Comparison of ENCODE assay signal across 25 cellular contexts in the genomic region with DNA sequence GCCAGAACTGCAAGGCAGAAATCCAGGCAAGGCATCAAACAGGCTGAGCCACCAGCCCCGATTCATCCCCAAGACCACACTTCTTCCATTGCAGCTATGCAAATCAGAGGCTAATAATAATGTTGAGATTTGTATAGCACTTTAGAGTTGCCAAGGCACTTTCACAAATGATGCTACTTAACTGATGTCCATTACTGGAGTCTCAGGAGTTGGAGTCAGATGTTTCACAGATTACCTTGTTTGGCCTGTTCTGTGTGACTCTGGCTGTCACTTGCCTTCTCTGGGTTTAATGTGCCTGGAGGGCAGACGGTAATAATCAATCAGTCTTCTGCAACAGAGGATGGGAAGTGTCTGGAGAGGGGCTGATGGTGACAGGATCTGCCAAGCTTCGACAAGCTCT. TPM values are rescaled to one million over a fixed set of nuclear protein-coding genes. Genes with fewer than 3 reads are reported as not detected.
DNase-seq lines count a peak whose midpoint lies in the region; ATAC-seq and TF ChIP-seq lines count a peak whose summit lies in the region.
"Had no signal": no experiment of that assay in that cellular context is flagged by ENCODE, and none has a peak within 500 bp of the region (broad histone marks: within the 10 kb centered on the region; RNA-seq: fewer than 3 reads in every experiment).

No MANE protein-coding gene starts in this region.

- no peak overlapping the region for H3K4me3 Mint-ChIP-seq in activated CD4-positive, alpha-beta T cell treated with anti-CD3 and anti-CD28 coated beads for 36 hours
- H3K4me3 Mint-ChIP-seq in activated CD4-positive, alpha-beta T cell treated with anti-CD3 and anti-CD28 coated beads, Interleukin-2, amount 10 ng/mL, durations not matched to agents 7 days and 5 days: no peak overlapping the region
- H3K4me3 Mint-ChIP-seq in CD4-positive, alpha-beta memory T cell: no peak overlapping the region
- H3K4me3 Mint-ChIP-seq: GM23338; T-helper 2 cell treated with Interferon-gamma antibody and Interleukin-4, amounts not matched to agents 5 μg/mL and 100 μg/mL, for 36 hours had no signal

- peaks cover 6% of the 10 kb centered on the region for H3K4me1 Mint-ChIP-seq in activated CD4-positive, alpha-beta T cell treated with anti-CD3 and anti-CD28 coated beads for 36 hours
- peaks cover 13% of the 10 kb centered on the region for H3K4me1 Mint-ChIP-seq in activated CD4-positive, alpha-beta T cell treated with anti-CD3 and anti-CD28 coated beads, Interleukin-2, amount 10 ng/mL, durations not matched to agents 7 days and 5 days
- H3K4me1 Mint-ChIP-seq in CD4-positive, alpha-beta memory T cell: peaks cover 0 to 25% (median 17%) of the 10 kb centered on the region in 4 donors

- H3K27me3 ChIP-seq in CD4-positive, alpha-beta memory T cell (ENCODE audit: insufficient read depth, low read length): no peaks in the 10 kb centered on the region
- no peaks in the 10 kb centered on the region for H3K27me3 ChIP-seq in neural cell (ENCODE audit: insufficient read depth, low read depth, low read length)
- H3K27me3 ChIP-seq: ovary, upper lobe of left lung had no signal

- H3K79me2 ChIP-seq in OCI-LY7 (ENCODE audit: insufficient read depth, low read depth, low read length): peaks cover 38% of the 10 kb centered on the region
- no peaks in the 10 kb centered on the region for H3K79me2 ChIP-seq in neural cell (replicated peaks; ENCODE audit: insufficient read depth, low read length)

- peaks cover 12% of the 10 kb centered on the region for H3K36me3 Mint-ChIP-seq in activated CD4-positive, alpha-beta T cell treated with anti-CD3 and anti-CD28 coated beads for 36 hours (ENCODE audit: low read depth)
- H3K36me3 Mint-ChIP-seq in activated CD4-positive, alpha-beta T cell treated with anti-CD3 and anti-CD28 coated beads, Interleukin-2, amount 10 ng/mL, durations not matched to agents 7 days and 5 days (ENCODE audit: low read depth): peaks cover 50% of the 10 kb centered on the region
- peaks cover 29 to 57% of the 10 kb centered on the region in 2 donors for H3K36me3 Mint-ChIP-seq in CD4-positive, alpha-beta memory T cell

- H3K9me3 Mint-ChIP-seq in activated CD4-positive, alpha-beta T cell treated with anti-CD3 and anti-CD28 coated beads for 36 hours (ENCODE audit: low read depth): no peaks in the 10 kb centered on the region
- H3K9me3 Mint-ChIP-seq in activated CD4-positive, alpha-beta T cell treated with anti-CD3 and anti-CD28 coated beads, Interleukin-2, amount 10 ng/mL, durations not matched to agents 7 days and 5 days: no peaks in the 10 kb centered on the region
- no peaks in the 10 kb centered on the region for H3K9me3 Mint-ChIP-seq in CD4-positive, alpha-beta memory T cell
- H3K9me3 Mint-ChIP-seq: GM23338; T-helper 2 cell treated with Interferon-gamma antibody and Interleukin-4, amounts not matched to agents 5 μg/mL and 100 μg/mL, for 36 hours had no signal

- BruUV-seq in OCI-LY7 (replicated peaks; lab: Mats Ljungman, UMichigan): no TSS peak

- peak overlapping the region; percentile 24 for H3K27ac ChIP-seq in CD4-positive, alpha-beta memory T cell (ENCODE audit: low read depth, low read length)
- H3K27ac ChIP-seq in OCI-LY7 (ENCODE audit: low read depth, low read length, poor library complexity, severe bottlenecking) (peak overlapping the region; percentile 34), neural cell (ENCODE audit: low read length) (no peak overlapping the region)
- H3K27ac ChIP-seq: A549, ovary, skin epidermis had no signal

- no peak for TF ChIP-seq RAD21 in neural cell (conservative IDR thresholded peaks at IDR 0.05)

- peak; percentile 32 for TF ChIP-seq EP300 in neural cell (conservative IDR thresholded peaks at IDR 0.05; ENCODE audit: poor library complexity, severe bottlenecking)

- H3K27ac Mint-ChIP-seq in activated CD4-positive, alpha-beta T cell treated with anti-CD3 and anti-CD28 coated beads for 36 hours: peak overlapping the region; percentile 61
- H3K27ac Mint-ChIP-seq in activated CD4-positive, alpha-beta T cell treated with anti-CD3 and anti-CD28 coated beads, Interleukin-2, amount 10 ng/mL, durations not matched to agents 7 days and 5 days: no peak overlapping the region
- H3K27ac Mint-ChIP-seq in CD4-positive, alpha-beta memory T cell: peak overlapping the region in 6 of 7 donors; percentile 57 to 90 (median 76)
- H3K27ac Mint-ChIP-seq: GM23338; T-helper 2 cell treated with Interferon-gamma antibody and Interleukin-4, amounts not matched to agents 5 μg/mL and 100 μg/mL, for 36 hours had no signal

- POLR2A ChIA-PET in activated CD4-positive, alpha-beta T cell treated with anti-CD3 and anti-CD28 coated beads for 36 hours (lab: Charles Lee): no interaction called here
- POLR2A ChIA-PET in activated CD4-positive, alpha-beta T cell treated with anti-CD3 and anti-CD28 coated beads, Interleukin-2, amount 10 ng/mL, durations not matched to agents 7 days and 5 days (lab: Charles Lee): no interaction called here
- POLR2A ChIA-PET in CD4-positive, alpha-beta memory T cell (lab: Charles Lee; ENCODE audit: partially characterized antibody): interaction anchor here (0.9 to 1.0 kb wide), 2 partner anchors 26 to 81 kb away, joined by 3 read pairs; no protein-coding TSS in a partner anchor
- POLR2A ChIA-PET in OCI-LY7 (lab: Charles Lee): interaction anchor here (1.5 to 2.0 kb wide), 3 partner anchors 13 to 63 kb away, joined by 3 to 8 read pairs (median 5); no protein-coding TSS in a partner anchor

- peaks cover 57% of the 10 kb centered on the region for H3K36me3 ChIP-seq in CD4-positive, alpha-beta memory T cell (ENCODE audit: insufficient read depth, low read length)
- H3K36me3 ChIP-seq in OCI-LY7 (ENCODE audit: insufficient read depth, low read length) (peaks cover 99% of the 10 kb centered on the region), neural cell (ENCODE audit: insufficient read depth, low read length) (no peaks in the 10 kb centered on the region)
- H3K36me3 ChIP-seq: ovary had no signal

- no peak overlapping the region for H2AFZ ChIP-seq in OCI-LY7 (ENCODE audit: low read length)
- H2AFZ ChIP-seq in neural cell (ENCODE audit: low read depth, low read length): no peak overlapping the region
- H2AFZ ChIP-seq: GM23338 had no signal

- H3K9me2 ChIP-seq in OCI-LY7 (ENCODE audit: insufficient read depth, low read length) (no peaks in the 10 kb centered on the region), neural cell (ENCODE audit: insufficient read depth, low read length) (no peaks in the 10 kb centered on the region)

- DNase-seq in activated CD4-positive, alpha-beta T cell treated with anti-CD3 and anti-CD28 coated beads for 36 hours: no peak
- no peak for DNase-seq in activated CD4-positive, alpha-beta T cell treated with anti-CD3 and anti-CD28 coated beads, Interleukin-2, amount 10 ng/mL, durations not matched to agents 7 days and 5 days
- DNase-seq in CD4-positive, alpha-beta memory T cell: no peak
- DNase-seq in OCI-LY7 (ENCODE audit: low spot score): no peak
- DNase-seq in hypothalamus (lab: John Stamatoyannopoulos, UW): no peak
- no peak for DNase-seq in COLO668 (lab: John Stamatoyannopoulos, UW; ENCODE audit: unreplicated experiment)
- no peak for DNase-seq in DMS153 treated with DMSO at 0.1 percent for 48 hours (lab: John Stamatoyannopoulos, UW; ENCODE audit: unreplicated experiment)
- DNase-seq: activated CD4-positive, CD25-positive, alpha-beta regulatory T cell; activated naive CD4-positive, alpha-beta T cell; Caco-2; GDM1; hippocampal formation; KBM-7; mucosa of descending colon; NCI-H1092; NCI-H2171; ovary; SHP77 treated with DMSO at 0.1 percent for 48 hours; stimulated activated CD4-positive, alpha-beta T cell treated with anti-CD3 and anti-CD28 coated beads, Interleukin-4, amount 100 ng/mL, for 4 hours; upper lobe of left lung had no signal

- H3K9ac ChIP-seq in neural cell (ENCODE audit: low read length): no peak overlapping the region

- no peaks in the 10 kb centered on the region for H3K9me3 ChIP-seq in CD4-positive, alpha-beta memory T cell (ENCODE audit: control insufficient read depth in 1 of 2, low read length in 2 of 2)
- H3K9me3 ChIP-seq in OCI-LY7 (ENCODE audit: low read length) (no peaks in the 10 kb centered on the region), neural cell (ENCODE audit: low read length) (no peaks in the 10 kb centered on the region)
- H3K9me3 ChIP-seq: A549, Caco-2, mucosa of descending colon, ovary, upper lobe of left lung had no signal

- H3F3A ChIP-seq in neural cell (ENCODE audit: insufficient read depth, low read length, poor library complexity, severe bottlenecking): no peaks in the 10 kb centered on the region

- H3K4me1 ChIP-seq in CD4-positive, alpha-beta memory T cell (ENCODE audit: insufficient read depth, low read length): peaks cover 33% of the 10 kb centered on the region
- peaks cover 56% of the 10 kb centered on the region for H3K4me1 ChIP-seq in OCI-LY7 (ENCODE audit: insufficient read depth, low read length, poor library complexity, severe bottlenecking)
- H3K4me1 ChIP-seq: A549, Caco-2 had no signal

- CTCF ChIA-PET in activated CD4-positive, alpha-beta T cell treated with anti-CD3 and anti-CD28 coated beads for 36 hours (lab: Charles Lee): interaction anchor here (0.6 to 2.8 kb wide), 4 partner anchors 49 to 123 kb away, joined by 3 to 18 read pairs (median 4); no protein-coding TSS in a partner anchor
- CTCF ChIA-PET in activated CD4-positive, alpha-beta T cell treated with anti-CD3 and anti-CD28 coated beads, Interleukin-2, amount 10 ng/mL, durations not matched to agents 7 days and 5 days (lab: Charles Lee): interaction anchor here (1.0 to 1.9 kb wide), 4 partner anchors 10 to 80 kb away, joined by 3 to 6 read pairs (median 4); no protein-coding TSS in a partner anchor
- CTCF ChIA-PET in CD4-positive, alpha-beta memory T cell (lab: Charles Lee; ENCODE audit: partially characterized antibody): interaction anchor here (1.2 to 5.9 kb wide), 4 partner anchors 12 to 80 kb away, joined by 3 to 37 read pairs (median 10); no protein-coding TSS in a partner anchor
- CTCF ChIA-PET in OCI-LY7 (lab: Charles Lee; ENCODE audit: unreplicated experiment): interaction anchor here (1.0 to 1.2 kb wide), 4 partner anchors 12 to 81 kb away, joined by 3 read pairs; no protein-coding TSS in a partner anchor

- H4K20me1 ChIP-seq in OCI-LY7 (ENCODE audit: insufficient read depth, low read length) (peaks cover 9% of the 10 kb centered on the region; the same call in 1 of the 2 replicates), neural cell (ENCODE audit: insufficient read depth) (no peaks in the 10 kb centered on the region)

- H3K4me3 ChIP-seq in CD4-positive, alpha-beta memory T cell (ENCODE audit: low read length in 2 of 2): no peak overlapping the region
- no peak overlapping the region for H3K4me3 ChIP-seq in OCI-LY7 (ENCODE audit: low read depth, low read length, poor library complexity, severe bottlenecking)
- no peak overlapping the region for H3K4me3 ChIP-seq in neural cell (ENCODE audit: low read length)
- H3K4me3 ChIP-seq: A549, GM23338, mucosa of descending colon, ovary, skin epidermis, upper lobe of left lung had no signal

- intact Hi-C loops in activated CD4-positive, alpha-beta T cell treated with anti-CD3 and anti-CD28 coated beads for 36 hours (cut with DNase I, micrococcal nuclease): no loop called here
- intact Hi-C loops in CD4-positive, alpha-beta memory T cell (cut with micrococcal nuclease): loop anchor here (10.0 kb wide), 1 partner anchor 416 kb away; no protein-coding TSS in a partner anchor
- intact Hi-C loops in OCI-LY7 (cut with micrococcal nuclease; ENCODE audit: unreplicated experiment): no loop called here

- H3K4me2 ChIP-seq in OCI-LY7 (ENCODE audit: low read length) (peak overlapping the region; percentile 31), neural cell (ENCODE audit: low read length) (no peak overlapping the region)
- H3K4me2 ChIP-seq: A549, GM23338 had no signal

- H3K27me3 Mint-ChIP-seq in activated CD4-positive, alpha-beta T cell treated with anti-CD3 and anti-CD28 coated beads for 36 hours: no peaks in the 10 kb centered on the region
- no peaks in the 10 kb centered on the region for H3K27me3 Mint-ChIP-seq in activated CD4-positive, alpha-beta T cell treated with anti-CD3 and anti-CD28 coated beads, Interleukin-2, amount 10 ng/mL, durations not matched to agents 7 days and 5 days
- no peaks in the 10 kb centered on the region for H3K27me3 Mint-ChIP-seq in CD4-positive, alpha-beta memory T cell

- TF ChIP-seq CTCF in OCI-LY7 (conservative IDR thresholded peaks at IDR 0.05; ENCODE audit: low read length) (no peak), neural cell (IDR thresholded peaks at IDR 0.05; ENCODE audit: poor library complexity, severe bottlenecking) (no peak)

- ATAC-seq in activated CD4-positive, alpha-beta T cell treated with anti-CD3 and anti-CD28 coated beads for 36 hours: no peak
- ATAC-seq: A549, GM23338, mucosa of descending colon had no signal

RNA-seq across cellular contexts. Expression of gene MPZL1, which starts 40.8 kb away (rescaled TPM):
- 10 to 100 TPM; 22.3 to 23.0 TPM for total RNA-seq in activated CD4-positive, alpha-beta T cell treated with anti-CD3 and anti-CD28 coated beads for 36 hours
- total RNA-seq in activated CD4-positive, alpha-beta T cell treated with anti-CD3 and anti-CD28 coated beads, Interleukin-2, amount 10 ng/mL, durations not matched to agents 7 days and 5 days: 10 to 100 TPM; 12.5 to 14.1 TPM
- total RNA-seq in CD4-positive, alpha-beta memory T cell: 1 to 10 TPM; 5.4 to 7.2 TPM
- 10 to 100 TPM in 1 of 2 donors, 1 to 10 TPM in 1; 8.6 to 15.8 TPM for polyA plus RNA-seq in CD4-positive, alpha-beta memory T cell
- 36.2 and 48.9 TPM in 2 replicates for total RNA-seq in OCI-LY7 (2014; rRNA removed; shearing (Covaris generic))
- total RNA-seq in OCI-LY7 (2022): 54.8 and 61.9 TPM in 2 replicates
- polyA plus RNA-seq in neural cell: 167 and 191 TPM in 2 replicates
- polyA minus RNA-seq in neural cell: 200 and 268 TPM in 2 replicates

RNA-seq across cellular contexts. Expression of gene RCSD1, which starts 51.0 kb away (rescaled TPM):
- 10 to 100 TPM; 59.9 to 62.0 TPM for total RNA-seq in activated CD4-positive, alpha-beta T cell treated with anti-CD3 and anti-CD28 coated beads for 36 hours
- total RNA-seq in activated CD4-positive, alpha-beta T cell treated with anti-CD3 and anti-CD28 coated beads, Interleukin-2, amount 10 ng/mL, durations not matched to agents 7 days and 5 days: 100 to 1,000 TPM; 152 to 157 TPM
- total RNA-seq in CD4-positive, alpha-beta memory T cell: 100 to 1,000 TPM; 124 to 129 TPM
- 100 to 1,000 TPM; 163 to 173 TPM for polyA plus RNA-seq in CD4-positive, alpha-beta memory T cell
- total RNA-seq in OCI-LY7 (2014; rRNA removed; shearing (Covaris generic)): 164 and 186 TPM in 2 replicates
- total RNA-seq in OCI-LY7 (2022): 161 and 180 TPM in 2 replicates
- polyA plus RNA-seq in neural cell: not detected in 2 replicates
- not detected in 2 replicates for polyA minus RNA-seq in neural cell
- total RNA-seq: Caco-2 had no signal
- polyA plus RNA-seq: A549 had no signal

Comparison
In these comparisons a context has a peak if more than half of its experiments do, and no peak if none do; other contexts are left out.
1. POLR2A ChIA-PET loops: an anchor here in CD4-positive, alpha-beta memory T cell (0.9 to 1.0 kb wide) and OCI-LY7 (1.5 to 2.0 kb wide); none called in activated CD4-positive, alpha-beta T cell treated with anti-CD3 and anti-CD28 coated beads for 36 hours and activated CD4-positive, alpha-beta T cell treated with anti-CD3 and anti-CD28 coated beads, Interleukin-2, amount 10 ng/mL, durations not matched to agents 7 days and 5 days.